ENCODE assay signal across 8 cellular contexts in genomic region chr10:59708816-59709471, GRCh38. TPM values are rescaled to one million over a fixed set of nuclear protein-coding genes. Genes with fewer than 3 reads are reported as not detected.
DNase-seq lines count a peak whose midpoint lies in the region; ATAC-seq, FAIRE-seq and TF ChIP-seq lines count a peak whose summit lies in the region.

No MANE protein-coding gene starts in this region.

- no peak for TF ChIP-seq RAD21 in K562 (CRISPR knock-in tag; conservative IDR thresholded peaks at IDR 0.05 in 1 of 2, IDR thresholded peaks at IDR 0.05 in 1 of 2)

- H3K9me1 ChIP-seq in K562 (ENCODE audit: control insufficient read depth, insufficient read depth, low read length) = no peaks in the 10 kb centered on the region

- no peak for FAIRE-seq in K562 (lab: Jason Lieb, UNC)

- TF ChIP-seq CTCF in A673 (conservative IDR thresholded peaks at IDR 0.05; ENCODE audit: low read depth, low read length) (no peak), MM.1S (IDR thresholded peaks at IDR 0.05; ENCODE audit: low read length) (no peak), K562 (IDR thresholded peaks at IDR 0.05 in 2 of 3, conservative IDR thresholded peaks at IDR 0.05 in 1 of 3; ENCODE audit: insufficient read depth in 2 of 3, low read depth in 1 of 3, low read length in 3 of 3) (no peak), stomach (IDR thresholded peaks at IDR 0.05) (no peak)

- BruUV-seq in A673 (replicated peaks; lab: Mats Ljungman, UMichigan) = no TSS peak
- BruUV-seq in K562 (replicated peaks; lab: Mats Ljungman, UMichigan) = no TSS peak

- H3K4me3 ChIP-seq in A673 (ENCODE audit: low read depth, low read length, poor library complexity, severe bottlenecking) (peak overlapping the region; percentile 69), MM.1S (ENCODE audit: low read length) (peak overlapping the region; percentile 83), K562 (peak overlapping the region; percentile 55), stomach (peak overlapping the region; percentile 49 to 77 (median 53))

- H3K9ac ChIP-seq in MM.1S (ENCODE audit: low read length) (peak overlapping the region; percentile 70), K562 (ENCODE audit: insufficient read depth in 1 of 2, low read depth in 2 of 2, low read length in 2 of 2) (peak overlapping the region; percentile 62 to 90)

- TF ChIP-seq EP300 in K562 (IDR thresholded peaks at IDR 0.05; ENCODE audit: low read length) (no peak), stomach (IDR thresholded peaks at IDR 0.05) (no peak)

- POLR2A ChIA-PET in A673 (lab: Charles Lee; ENCODE audit: low non-redundant PET) = no interaction called here
- POLR2A ChIA-PET in K562 (lab: Yijun Ruan, JAX) = interaction anchor here (0.6 to 1.6 kb wide), 3 partner anchors 8 to 70 kb away, joined by 3 to 7 read pairs (median 3); no protein-coding TSS in a partner anchor

- intact Hi-C loops in A673 (cut with micrococcal nuclease; ENCODE audit: unreplicated experiment) (loop anchor here (5.0 kb wide), 1 partner anchor 82 kb away; no protein-coding TSS in a partner anchor), K562 (cut with micrococcal nuclease) (no loop called here), stomach (cut with DNase I; ENCODE audit: low total_unique reads) (no loop called here)

- H3K27me3 ChIP-seq in A673 (replicated peaks; ENCODE audit: insufficient read depth, low read depth, low read length, poor library complexity) (peaks cover 56% of the 10 kb centered on the region), MM.1S (replicated peaks; ENCODE audit: insufficient read depth, low read length) (no peaks in the 10 kb centered on the region), K562 (ENCODE audit: control insufficient read depth in 2 of 2, insufficient read depth in 2 of 2, low read length in 2 of 2) (peaks cover 6 to 20% of the 10 kb centered on the region in 2 experiments), stomach (peaks cover 0 to 42% (median 26%) of the 10 kb centered on the region in 3 donors)

- H3K9me3 ChIP-seq in A673 (ENCODE audit: low read depth, low read length, poor library complexity, severe bottlenecking) = no peaks in the 10 kb centered on the region
- no peaks in the 10 kb centered on the region for H3K9me3 ChIP-seq in MM.1S (replicated peaks; ENCODE audit: insufficient read depth, low read length)
- no peaks in the 10 kb centered on the region for H3K9me3 ChIP-seq in K562 (replicated peaks; ENCODE audit: control insufficient read depth, insufficient read depth, low read depth, low read length)
- no peaks in the 10 kb centered on the region for H3K9me3 ChIP-seq in stomach

- H3K4me2 ChIP-seq in MM.1S (ENCODE audit: low read depth, low read length) (peak overlapping the region; percentile 91), K562 (ENCODE audit: insufficient read depth, low read length) (peak overlapping the region; percentile 60)

- in situ Hi-C loops in K562 (cut with MboI) = no loop called here

- H3F3A ChIP-seq in MM.1S (ENCODE audit: insufficient read depth, low read length) = no peaks in the 10 kb centered on the region; the same call in 1 of the 2 replicates

- no peaks in the 10 kb centered on the region for H3K9me2 ChIP-seq in MM.1S (replicated peaks; ENCODE audit: insufficient read depth, low read length)

- H2AFZ ChIP-seq in MM.1S (ENCODE audit: low read length) = peak overlapping the region; percentile 93
- H2AFZ ChIP-seq in K562 (ENCODE audit: low read depth, low read length) = peak overlapping the region; percentile 76

- H3K36me3 ChIP-seq in A673 (ENCODE audit: insufficient read depth, low read length, poor library complexity, severe bottlenecking) (no peaks in the 10 kb centered on the region), MM.1S (replicated peaks; ENCODE audit: insufficient read depth, low read length) (no peaks in the 10 kb centered on the region), K562 (ENCODE audit: control insufficient read depth, insufficient read depth, low read length) (no peaks in the 10 kb centered on the region), stomach (no peaks in the 10 kb centered on the region)

- H3K4me1 ChIP-seq in A673 (ENCODE audit: insufficient read depth, low read length, poor library complexity, severe bottlenecking) (peaks cover 5% of the 10 kb centered on the region), MM.1S (ENCODE audit: low read length) (peaks cover 14% of the 10 kb centered on the region; the same call in 1 of the 2 replicates), K562 (replicated peaks in 1 of 2; ENCODE audit: control insufficient read depth in 2 of 2, insufficient read depth in 2 of 2, low read length in 2 of 2) (peaks cover 8 to 19% of the 10 kb centered on the region in 2 experiments; a peak in 4 of 5 replicates), stomach (peaks cover 9 to 26% (median 20%) of the 10 kb centered on the region in 4 donors)

- H3K27ac ChIP-seq in A673 (ENCODE audit: low read depth, low read length, poor library complexity, severe bottlenecking) (peak overlapping the region; percentile 60), MM.1S (ENCODE audit: low read length) (peak overlapping the region; percentile 37; the same call in 1 of the 2 replicates), K562 (ENCODE audit: extremely low read depth, low read depth, low read length) (peak overlapping the region; percentile 44; the same call in 2 of the 3 replicates), stomach (peak overlapping the region in 3 of 5 donors; percentile 1 to 65 (median 46))

- TF ChIP-seq POLR2A in K562 (conservative IDR thresholded peaks at IDR 0.05) (no peak), stomach (IDR thresholded peaks at IDR 0.05) (no peak)

- ATAC-seq in GM18907 (IDR thresholded peaks at IDR 0.05; ENCODE audit: unreplicated experiment) (peak; percentile 46), K562 (peak; percentile 34), GM21825 (IDR thresholded peaks at IDR 0.05; ENCODE audit: unreplicated experiment) (no peak), HG03342 (IDR thresholded peaks at IDR 0.05; ENCODE audit: unreplicated experiment) (no peak)

- H3K79me2 ChIP-seq in MM.1S (ENCODE audit: low read length) (peaks cover 3% of the 10 kb centered on the region; the same call in 1 of the 2 replicates), K562 (ENCODE audit: control insufficient read depth, insufficient read depth, low read length) (no peaks in the 10 kb centered on the region; the same call in 2 of the 3 replicates)

- no peaks in the 10 kb centered on the region for H4K20me1 ChIP-seq in MM.1S (ENCODE audit: insufficient read depth, low read length)
- no peaks in the 10 kb centered on the region for H4K20me1 ChIP-seq in K562 (replicated peaks; ENCODE audit: control insufficient read depth, insufficient read depth, low read length)

- 9% methylated on average over 39 of the region's 44 CpGs for WGBS in K562 (ENCODE audit: insufficient coverage, low coverage, missing lambda C conversion rate)
- WGBS in stomach, 5 donors = 0 to 4% (median 1%) methylated on average over 25 to 44 of the region's 44 CpGs

- CTCF ChIA-PET in A673 (lab: Charles Lee) (interaction anchor here (0.6 kb wide), 1 partner anchor 693 kb away, joined by 5 read pairs; no protein-coding TSS in a partner anchor), K562 (lab: Yijun Ruan, JAX; ENCODE audit: low intra/inter-chr PET ratio) (no interaction called here)

- no peak for DNase-seq in A673 (ENCODE audit: low spot score)
- DNase-seq in MM.1S = peak; percentile 26
- DNase-seq in K562 (ENCODE audit: extremely low read depth in 1 of 4, low spot score in 3 of 4) = peak; percentile 18 to 32 (median 22)
- DNase-seq in iris pigment epithelial cell (ENCODE audit: low read depth) = peak; percentile 8
- DNase-seq in stomach = no peak

RNA-seq across cellular contexts. Expression of gene SLC16A9, which starts 0.7 kb away (rescaled TPM):
- total RNA-seq in A673 (2021) (2.9 and 3.0 TPM in 2 replicates), K562 (2014; rRNA removed) (1.5 and 1.6 TPM in 2 replicates), K562 (2014; rRNA removed; fragmentation: Illumina TruSeq; extraction: Trizol) (2.8 and 3.3 TPM in 2 replicates), K562 (2015; rRNA removed; fragmentation: Illumina TruSeq; extraction: Trizol) (2.5 and 2.6 TPM in 2 replicates), K562 (2021) (1.7 and 2.1 TPM in 2 replicates), stomach (10 to 100 TPM in 1 of 5 donors, 1 to 10 TPM in 1, under 1 TPM in 3; 0.43 to 17.1 (median 0.58) TPM)
- 3.9 and 5.7 TPM in 2 replicates for total RNA-seq in K562 (2011; cell fraction: chromatin; rRNA removed; ENCODE audit: low replicate concordance)
- total RNA-seq in K562 (2011; cell fraction: nucleolus; rRNA removed) = 2.8 and 3.8 TPM in 2 replicates
- 3.4 and 6.9 TPM in 2 replicates for total RNA-seq in K562 (2011; cell fraction: nucleoplasm; rRNA removed)
- polyA plus RNA-seq in K562 (2011; rRNA removed) (6.4 and 7.6 TPM in 2 replicates), K562 (2014; fragmentation: Illumina TruSeq; extraction: Trizol) (1.9 and 2.5 TPM in 2 replicates), K562 (2014; fragmentation: Nextera tagmentation; extraction: Ambion mirVana) (1 to 10 TPM in 1 of 2 experiments, under 1 TPM in 1; 0.90 to 1.0 TPM), K562 (2014; rRNA removed) (1.6 and 2.1 TPM in 2 replicates), stomach (1 to 10 TPM in 2 of 3 donors, under 1 TPM in 1; 0.06 to 2.9 (median 1.2) TPM)
- 1.4 and 5.5 TPM in 2 replicates for polyA plus RNA-seq in K562 (2011; cell fraction: cytosol; rRNA removed)
- polyA plus RNA-seq in K562 (2011; cell fraction: nucleus; rRNA removed) = 4.6 and 8.7 TPM in 2 replicates
- 1.1 and 1.2 TPM in 2 replicates for polyA plus RNA-seq in K562 (2012)
- 4.8 and 6.6 TPM in 2 replicates for polyA minus RNA-seq in K562 (2011; rRNA and poly(A)+ RNA removed)
- polyA minus RNA-seq in K562 (2011; cell fraction: cytosol; rRNA and poly(A)+ RNA removed) = 0.95 and 2.2 TPM in 2 replicates
- 1.5 and 3.2 TPM in 2 replicates for polyA minus RNA-seq in K562 (2011; cell fraction: nucleus; rRNA and poly(A)+ RNA removed)

RNA-seq across cellular contexts. Expression of gene MRLN, which starts 44.3 kb away (rescaled TPM):
- total RNA-seq in A673 (2021) (0.72 TPM in 1 of 2 replicates, not detected in the other), K562 (2014; rRNA removed) (not detected in 2 replicates), K562 (2014; rRNA removed; fragmentation: Illumina TruSeq; extraction: Trizol) (not detected in 2 replicates), K562 (2015; rRNA removed; fragmentation: Illumina TruSeq; extraction: Trizol) (not detected in 2 replicates), K562 (2021) (not detected in 2 replicates), stomach (not detected)
- total RNA-seq in K562 (2011; cell fraction: chromatin; rRNA removed; ENCODE audit: low replicate concordance) = not detected in 2 replicates
- not detected in 2 replicates for total RNA-seq in K562 (2011; cell fraction: nucleolus; rRNA removed)
- total RNA-seq in K562 (2011; cell fraction: nucleoplasm; rRNA removed) = not detected in 2 replicates
- polyA plus RNA-seq in K562 (2011; rRNA removed) (not detected in 2 replicates), K562 (2014; fragmentation: Illumina TruSeq; extraction: Trizol) (not detected in 2 replicates), K562 (2014; fragmentation: Nextera tagmentation; extraction: Ambion mirVana) (under 1 TPM; 0.07 to 0.13 TPM), K562 (2014; rRNA removed) (not detected in 2 replicates), stomach (1 to 10 TPM in 1 of 3 donors, not detected in 2; 5.0 TPM)
- not detected in 2 replicates for polyA plus RNA-seq in K562 (2011; cell fraction: cytosol; rRNA removed)
- polyA plus RNA-seq in K562 (2011; cell fraction: nucleus; rRNA removed) = not detected in 2 replicates
- not detected in 2 replicates for polyA plus RNA-seq in K562 (2012)
- not detected in 2 replicates for polyA minus RNA-seq in K562 (2011; rRNA and poly(A)+ RNA removed)
- polyA minus RNA-seq in K562 (2011; cell fraction: cytosol; rRNA and poly(A)+ RNA removed) = not detected in 2 replicates
- not detected in 2 replicates for polyA minus RNA-seq in K562 (2011; cell fraction: nucleus; rRNA and poly(A)+ RNA removed)

Comparison
In these comparisons a context has a peak if more than half of its experiments do, and no peak if none do; other contexts are left out.
1. DNase-seq: peak in MM.1S (single experiment), K562 (4 of 4) and iris pigment epithelial cell (single experiment); none in A673 (single experiment) and stomach (single experiment).
2. ATAC-seq: peak in GM18907 (single experiment) and K562 (single experiment); none in GM21825 (single experiment) and HG03342 (single experiment).
3. Peak in every context shown above with its lines, with median percentiles within 50 percentile points of each other: H3K27ac ChIP-seq and H3K4me3 ChIP-seq.